9 cellular contexts compared by ENCODE assay signal in the genomic region with DNA sequence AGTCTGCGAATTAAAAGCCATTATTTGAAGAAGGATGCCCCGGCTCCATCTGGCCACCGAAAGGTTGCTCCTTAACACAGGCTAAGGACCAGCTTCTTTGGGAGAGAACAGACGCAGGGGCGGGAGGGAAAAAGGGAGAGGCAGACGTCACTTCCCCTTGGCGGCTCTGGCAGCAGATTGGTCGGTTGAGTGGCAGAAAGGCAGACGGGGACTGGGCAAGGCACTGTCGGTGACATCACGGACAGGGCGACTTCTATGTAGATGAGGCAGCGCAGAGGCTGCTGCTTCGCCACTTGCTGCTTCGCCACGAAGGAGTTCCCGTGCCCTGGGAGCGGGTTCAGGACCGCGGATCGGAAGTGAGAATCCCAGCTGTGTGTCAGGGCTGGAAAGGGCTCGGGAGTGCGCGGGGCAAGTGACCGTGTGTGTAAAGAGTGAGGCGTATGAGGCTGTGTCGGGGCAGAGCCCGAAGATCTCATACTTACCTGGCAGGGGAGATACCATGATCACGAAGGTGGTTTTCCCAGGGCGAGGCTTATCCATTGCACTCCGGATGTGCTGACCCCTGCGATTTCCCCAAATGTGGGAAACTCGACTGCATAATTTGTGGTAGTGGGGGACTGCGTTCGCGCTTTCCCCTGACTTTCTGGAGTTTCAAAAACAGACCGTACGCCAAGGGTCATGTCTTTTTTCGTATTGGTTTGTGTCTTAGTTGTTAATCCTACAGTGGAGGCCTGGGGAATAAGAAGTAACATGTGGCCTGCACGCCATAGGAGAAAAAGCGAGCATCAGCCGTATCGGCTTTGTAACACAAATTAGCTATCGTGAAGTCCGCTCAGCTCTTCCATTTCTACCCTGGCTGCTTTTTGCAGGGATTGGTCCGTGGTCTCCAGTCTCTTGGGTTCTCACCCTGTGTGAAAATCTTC. TPM values are rescaled to one million over a fixed set of nuclear protein-coding genes. Genes with fewer than 3 reads are reported as not detected.
DNase-seq lines count a peak whose midpoint lies in the region; ATAC-seq and TF ChIP-seq lines count a peak whose summit lies in the region.
"Not testable (repeated sequence)": the region's sequence is repeated elsewhere in the genome, so short reads cannot be mapped to it uniquely, and the experiment has no call there.
"Had no signal": no experiment of that assay in that cellular context is flagged by ENCODE, and none has a peak within 500 bp of the region (broad histone marks: within the 10 kb centered on the region; RNA-seq: fewer than 3 reads in every experiment).

A gene (plus strand): TSS at position 475 of the 923 bp plus-strand sequence.

- not testable (repeated sequence) for DNase-seq in activated CD4-positive, alpha-beta memory T cell treated with anti-CD3 and anti-CD28 coated beads, Interleukin-2, amount 10 ng/mL, durations not matched to agents 7 days and 5 days; effector memory CD8-positive, alpha-beta T cell; lung (ENCODE audit: low spot score)

- not testable (repeated sequence) for H3K4me3 Mint-ChIP-seq in activated CD4-positive, alpha-beta memory T cell treated with anti-CD3 and anti-CD28 coated beads, Interleukin-2, amount 10 ng/mL, durations not matched to agents 7 days and 5 days; effector memory CD8-positive, alpha-beta T cell

- not testable (repeated sequence) for H3K27me3 Mint-ChIP-seq in activated CD4-positive, alpha-beta memory T cell treated with anti-CD3 and anti-CD28 coated beads, Interleukin-2, amount 10 ng/mL, durations not matched to agents 7 days and 5 days; effector memory CD8-positive, alpha-beta T cell

- H3K4me1 ChIP-seq in lung (ENCODE audit: control insufficient read depth in 2 of 2, insufficient read depth in 2 of 2, low read length in 2 of 2) = not testable (repeated sequence)

- POLR2A ChIA-PET in activated CD4-positive, alpha-beta memory T cell treated with anti-CD3 and anti-CD28 coated beads, Interleukin-2, amount 10 ng/mL, durations not matched to agents 7 days and 5 days (lab: Charles Lee) = not testable (repeated sequence)

- no CpG with 5 or more reads among the region's 46 CpGs for WGBS in lung, 2 donors

- H3K27me3 ChIP-seq in lung (ENCODE audit: control insufficient read depth, insufficient read depth) = not testable (repeated sequence)

- not testable (repeated sequence) for H3K36me3 ChIP-seq in lung (ENCODE audit: control insufficient read depth in 2 of 2, insufficient read depth in 2 of 2, low read length in 2 of 2)

- ATAC-seq in GM18511 (IDR thresholded peaks at IDR 0.05; ENCODE audit: unreplicated experiment) (peak; percentile 97), GM21367 (IDR thresholded peaks at IDR 0.05; ENCODE audit: unreplicated experiment) (peak; percentile 99), HG02840 (IDR thresholded peaks at IDR 0.05; ENCODE audit: low FRiP score, unreplicated experiment) (peak; percentile 96), HG03442 (IDR thresholded peaks at IDR 0.05; ENCODE audit: unreplicated experiment) (peak; percentile 74), lung (ENCODE audit: insufficient read depth, low FRiP score) (peak; percentile 93)
- peak; percentile 95 for ATAC-seq in effector memory CD8-positive, alpha-beta T cell (replicated peaks)

- not testable (repeated sequence) for H3K4me1 Mint-ChIP-seq in activated CD4-positive, alpha-beta memory T cell treated with anti-CD3 and anti-CD28 coated beads, Interleukin-2, amount 10 ng/mL, durations not matched to agents 7 days and 5 days; effector memory CD8-positive, alpha-beta T cell (ENCODE audit: low read depth in 2 of 2)

- H3K27ac ChIP-seq in lung (ENCODE audit: low read depth in 1 of 2, low read length in 1 of 2); temporal lobe (ENCODE audit: low read depth, low read length): not testable (repeated sequence)

- CTCF ChIA-PET in activated CD4-positive, alpha-beta memory T cell treated with anti-CD3 and anti-CD28 coated beads, Interleukin-2, amount 10 ng/mL, durations not matched to agents 7 days and 5 days (lab: Charles Lee) = not testable (repeated sequence)

- H3K27ac Mint-ChIP-seq in activated CD4-positive, alpha-beta memory T cell treated with anti-CD3 and anti-CD28 coated beads, Interleukin-2, amount 10 ng/mL, durations not matched to agents 7 days and 5 days; effector memory CD8-positive, alpha-beta T cell: not testable (repeated sequence)

- H3K36me3 Mint-ChIP-seq in activated CD4-positive, alpha-beta memory T cell treated with anti-CD3 and anti-CD28 coated beads, Interleukin-2, amount 10 ng/mL, durations not matched to agents 7 days and 5 days (ENCODE audit: low read depth); effector memory CD8-positive, alpha-beta T cell (ENCODE audit: insufficient read depth): not testable (repeated sequence)

- not testable (repeated sequence) for TF ChIP-seq CTCF in lung (IDR thresholded peaks at IDR 0.05; ENCODE audit: control extremely low read depth, extremely low read depth)

- H3K9me3 ChIP-seq in lung (ENCODE audit: control insufficient read depth in 2 of 2, insufficient read depth in 1 of 2, low read length in 1 of 2) = not testable (repeated sequence)

- H3K4me3 ChIP-seq in lung = not testable (repeated sequence)

- H3K9me3 Mint-ChIP-seq in activated CD4-positive, alpha-beta memory T cell treated with anti-CD3 and anti-CD28 coated beads, Interleukin-2, amount 10 ng/mL, durations not matched to agents 7 days and 5 days; effector memory CD8-positive, alpha-beta T cell: not testable (repeated sequence)

RNA-seq across cellular contexts. Expression of the gene that starts here (rescaled TPM):
- 1,000 to 10,000 TPM; 1,570 to 1,691 TPM for total RNA-seq in activated CD4-positive, alpha-beta memory T cell treated with anti-CD3 and anti-CD28 coated beads, Interleukin-2, amount 10 ng/mL, durations not matched to agents 7 days and 5 days
- total RNA-seq in lung (1,000 to 10,000 TPM in 1 of 2 donors, under 1 TPM in 1; under 0.01 to 3,134 TPM), temporal lobe (73,230 TPM)
- not detected for polyA plus RNA-seq in lung
- polyA plus RNA-seq: BJ had no signal

Comparison
In these comparisons a context has a peak if more than half of its experiments do, and no peak if none do; other contexts are left out.
1. RNA of the gene that starts here (total RNA-seq): 73,230 TPM in temporal lobe (single experiment); under 0.01 to 3,134 TPM in lung and 1,570 to 1,691 TPM in activated CD4-positive, alpha-beta memory T cell treated with anti-CD3 and anti-CD28 coated beads, Interleukin-2, amount 10 ng/mL, durations not matched to agents 7 days and 5 days; every median in the first group is over 10 times any median in the second.
2. Peak in every context shown above with its lines, with median percentiles within 50 percentile points of each other: ATAC-seq.